ENCODE assay signal across 24 cellular contexts in the genomic region with DNA sequence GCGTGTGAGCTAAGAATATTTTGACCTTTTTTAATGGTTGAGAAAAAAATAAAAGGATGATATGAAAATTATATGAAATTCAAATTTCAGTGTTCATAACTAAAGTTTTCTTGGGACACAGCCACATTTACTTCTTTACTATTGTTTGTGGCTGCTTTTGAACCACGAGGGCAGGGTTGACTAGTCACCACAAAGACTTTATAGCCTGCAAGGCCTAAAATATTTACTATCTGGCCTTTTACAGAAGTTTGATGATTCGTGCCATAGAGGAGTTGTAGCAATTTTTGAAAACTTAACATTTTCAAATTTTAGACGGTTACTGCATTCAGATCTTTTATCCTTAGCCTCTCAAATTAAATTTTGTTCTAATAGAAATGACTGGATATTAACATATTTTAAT.
DNase-seq lines count a peak whose midpoint lies in the region; ATAC-seq, FAIRE-seq and TF ChIP-seq lines count a peak whose summit lies in the region.
"Had no signal": no experiment of that assay in that cellular context is flagged by ENCODE, and none has a peak within 500 bp of the region (broad histone marks: within the 10 kb centered on the region; RNA-seq: fewer than 3 reads in every experiment).

No MANE protein-coding gene starts in this region.

- H3K27ac ChIP-seq in astrocyte (ENCODE audit: low read depth, low read length) = no peak overlapping the region
- H3K27ac ChIP-seq: HL-60, psoas muscle, RWPE1, transverse colon, VCaP had no signal

- H3K36me3 ChIP-seq in MG63 (no peaks in the 10 kb centered on the region), astrocyte (ENCODE audit: insufficient read depth, low read length) (no peaks in the 10 kb centered on the region)
- H3K36me3 ChIP-seq: transverse colon had no signal

- peak; percentile 32 for DNase-seq in ELR (ENCODE audit: low read depth)
- peak; percentile 22 for DNase-seq in MG63
- DNase-seq in astrocyte (ENCODE audit: low read depth) = no peak
- DNase-seq in chondrocyte (ENCODE audit: low spot score) = no peak
- DNase-seq in NCI-H1092 treated with DMSO at 0.1 percent for 48 hours (lab: John Stamatoyannopoulos, UW) = no peak
- no peak for DNase-seq in activated CD8-positive, alpha-beta T cell treated with anti-CD3 and anti-CD28 coated beads, Interleukin-2, amount 10 ng/mL, durations not matched to agents 7 days and 5 days
- DNase-seq: activated CD4-positive, alpha-beta T cell treated with anti-CD3 and anti-CD28 coated beads, Interleukin-2, amount 10 ng/mL, durations not matched to agents 7 days and 5 days; anterior cingulate cortex; CD4-positive, CD25-positive, alpha-beta regulatory T cell; dermis blood vessel endothelial cell; foreskin melanocyte; naive B cell; NCI-H524; psoas muscle; SK-N-SH; transverse colon had no signal

- H3K4me2 ChIP-seq in astrocyte (ENCODE audit: low read length) = peak overlapping the region; percentile 11
- H3K4me2 ChIP-seq: GM23338, SK-N-SH had no signal

- H4K20me1 ChIP-seq in astrocyte (ENCODE audit: insufficient read depth, low read length) = peaks cover 35% of the 10 kb centered on the region

- POLR2A ChIA-PET in activated CD8-positive, alpha-beta T cell treated with anti-CD3 and anti-CD28 coated beads, Interleukin-2, amount 10 ng/mL, durations not matched to agents 7 days and 5 days (lab: Charles Lee) = no interaction called here

- FAIRE-seq in astrocyte (lab: Jason Lieb, UNC) (no peak), islet of Langerhans (lab: Jason Lieb, UNC) (peak; percentile 51)

- H3K36me3 Mint-ChIP-seq in astrocyte (ENCODE audit: low read depth, unreplicated experiment) (peaks cover 18% of the 10 kb centered on the region), chondrocyte (ENCODE audit: low read depth) (peaks cover 3% of the 10 kb centered on the region)
- peaks cover 8% of the 10 kb centered on the region for H3K36me3 Mint-ChIP-seq in activated CD8-positive, alpha-beta T cell treated with anti-CD3 and anti-CD28 coated beads, Interleukin-2, amount 10 ng/mL, durations not matched to agents 7 days and 5 days (ENCODE audit: low read depth)
- H3K36me3 Mint-ChIP-seq: activated naive CD4-positive, alpha-beta T cell treated with anti-CD3 and anti-CD28 coated beads, Interleukin-2, amount 50 U/mL, for 24 hours; CD4-positive, CD25-positive, alpha-beta regulatory T cell had no signal

- H3K9ac ChIP-seq in astrocyte (ENCODE audit: low read length) = no peak overlapping the region
- H3K9ac ChIP-seq: SK-N-SH had no signal

- H3K27me3 ChIP-seq in MG63 (no peaks in the 10 kb centered on the region), astrocyte (ENCODE audit: insufficient read depth, low read length) (no peaks in the 10 kb centered on the region)
- H3K27me3 ChIP-seq: transverse colon had no signal

- peaks cover 93% of the 10 kb centered on the region for H3K79me2 ChIP-seq in astrocyte (ENCODE audit: insufficient read depth, low read length)

- H3K4me1 ChIP-seq in astrocyte (ENCODE audit: insufficient read depth, low read length) = peaks cover 12% of the 10 kb centered on the region

- H3K4me3 Mint-ChIP-seq in astrocyte (ENCODE audit: unreplicated experiment) (no peak overlapping the region), chondrocyte (ENCODE audit: unreplicated experiment) (no peak overlapping the region)
- H3K4me3 Mint-ChIP-seq in activated CD8-positive, alpha-beta T cell treated with anti-CD3 and anti-CD28 coated beads, Interleukin-2, amount 10 ng/mL, durations not matched to agents 7 days and 5 days = no peak overlapping the region
- H3K4me3 Mint-ChIP-seq: activated CD4-positive, alpha-beta T cell treated with anti-CD3 and anti-CD28 coated beads, Interleukin-2, amount 10 ng/mL, durations not matched to agents 7 days and 5 days; activated naive CD4-positive, alpha-beta T cell treated with anti-CD3 and anti-CD28 coated beads, Interleukin-2, amount 50 U/mL, for 24 hours; CD4-positive, CD25-positive, alpha-beta regulatory T cell; GM23338; naive B cell; T-helper 2 cell treated with Interferon-gamma antibody and Interleukin-4, amounts not matched to agents 5 μg/mL and 100 μg/mL, for 36 hours had no signal

- H3K4me1 Mint-ChIP-seq in astrocyte (ENCODE audit: low read depth, unreplicated experiment) (peaks cover 47% of the 10 kb centered on the region), chondrocyte (ENCODE audit: low read depth) (peaks cover 52% of the 10 kb centered on the region)
- peaks cover 33% of the 10 kb centered on the region for H3K4me1 Mint-ChIP-seq in activated CD8-positive, alpha-beta T cell treated with anti-CD3 and anti-CD28 coated beads, Interleukin-2, amount 10 ng/mL, durations not matched to agents 7 days and 5 days (ENCODE audit: low read depth)

- H3K27ac Mint-ChIP-seq in astrocyte (ENCODE audit: unreplicated experiment) = no peak overlapping the region
- H3K27ac Mint-ChIP-seq in chondrocyte (ENCODE audit: unreplicated experiment) = no peak overlapping the region
- H3K27ac Mint-ChIP-seq in activated CD8-positive, alpha-beta T cell treated with anti-CD3 and anti-CD28 coated beads, Interleukin-2, amount 10 ng/mL, durations not matched to agents 7 days and 5 days = no peak overlapping the region
- H3K27ac Mint-ChIP-seq: activated CD4-positive, alpha-beta T cell treated with anti-CD3 and anti-CD28 coated beads, Interleukin-2, amount 10 ng/mL, durations not matched to agents 7 days and 5 days; activated naive CD4-positive, alpha-beta T cell treated with anti-CD3 and anti-CD28 coated beads, Interleukin-2, amount 50 U/mL, for 24 hours; CD4-positive, CD25-positive, alpha-beta regulatory T cell; T-helper 2 cell treated with Interferon-gamma antibody and Interleukin-4, amounts not matched to agents 5 μg/mL and 100 μg/mL, for 36 hours had no signal

- H3K4me3 ChIP-seq in MG63 = no peak overlapping the region
- no peak overlapping the region for H3K4me3 ChIP-seq in astrocyte (ENCODE audit: insufficient read depth, low read depth, low read length)
- H3K4me3 ChIP-seq: GM23338, psoas muscle, transverse colon had no signal

- H3K9me3 Mint-ChIP-seq in astrocyte (ENCODE audit: unreplicated experiment) = no peaks in the 10 kb centered on the region
- H3K9me3 Mint-ChIP-seq in chondrocyte (ENCODE audit: low read depth) = peaks cover 15% of the 10 kb centered on the region
- no peaks in the 10 kb centered on the region for H3K9me3 Mint-ChIP-seq in activated CD8-positive, alpha-beta T cell treated with anti-CD3 and anti-CD28 coated beads, Interleukin-2, amount 10 ng/mL, durations not matched to agents 7 days and 5 days (ENCODE audit: insufficient read depth)
- H3K9me3 Mint-ChIP-seq: activated CD4-positive, alpha-beta T cell treated with anti-CD3 and anti-CD28 coated beads, Interleukin-2, amount 10 ng/mL, durations not matched to agents 7 days and 5 days; activated naive CD4-positive, alpha-beta T cell treated with anti-CD3 and anti-CD28 coated beads, Interleukin-2, amount 50 U/mL, for 24 hours; GM23338; naive B cell; T-helper 2 cell treated with Interferon-gamma antibody and Interleukin-4, amounts not matched to agents 5 μg/mL and 100 μg/mL, for 36 hours had no signal

- H3K27me3 Mint-ChIP-seq in astrocyte (ENCODE audit: low read depth, unreplicated experiment) = no peaks in the 10 kb centered on the region
- H3K27me3 Mint-ChIP-seq in chondrocyte (ENCODE audit: low read depth) = no peaks in the 10 kb centered on the region
- no peaks in the 10 kb centered on the region for H3K27me3 Mint-ChIP-seq in activated CD8-positive, alpha-beta T cell treated with anti-CD3 and anti-CD28 coated beads, Interleukin-2, amount 10 ng/mL, durations not matched to agents 7 days and 5 days (ENCODE audit: low read depth)
- H3K27me3 Mint-ChIP-seq: activated CD4-positive, alpha-beta T cell treated with anti-CD3 and anti-CD28 coated beads, Interleukin-2, amount 10 ng/mL, durations not matched to agents 7 days and 5 days; activated naive CD4-positive, alpha-beta T cell treated with anti-CD3 and anti-CD28 coated beads, Interleukin-2, amount 50 U/mL, for 24 hours; CD4-positive, CD25-positive, alpha-beta regulatory T cell had no signal

- no peak for ATAC-seq in HG03196 (IDR thresholded peaks at IDR 0.05; ENCODE audit: unreplicated experiment)
- no peak for ATAC-seq in activated CD8-positive, alpha-beta T cell treated with anti-CD3 and anti-CD28 coated beads, Interleukin-2, amount 10 ng/mL, durations not matched to agents 7 days and 5 days
- ATAC-seq: GM23338, psoas muscle had no signal

- TF ChIP-seq CTCF in astrocyte (IDR thresholded peaks at IDR 0.05; ENCODE audit: insufficient read depth, low read depth, low read length) (no peak), chondrocyte (IDR thresholded peaks at IDR 0.05) (no peak)

- H3K9me3 ChIP-seq in MG63 (0 out of 2 replicates have a peak, but pooled peaks cover 3% of the 10 kb centered on the region), astrocyte (ENCODE audit: insufficient read depth, low read depth, low read length) (no peaks in the 10 kb centered on the region)
- H3K9me3 ChIP-seq: psoas muscle, SK-N-SH, transverse colon had no signal

- no peak overlapping the region for H2AFZ ChIP-seq in astrocyte (ENCODE audit: low read depth, low read length)
- H2AFZ ChIP-seq: GM23338 had no signal

- CTCF ChIA-PET in activated CD8-positive, alpha-beta T cell treated with anti-CD3 and anti-CD28 coated beads, Interleukin-2, amount 10 ng/mL, durations not matched to agents 7 days and 5 days (lab: Charles Lee) = interaction anchor here (1.0 to 5.9 kb wide), 3 partner anchors 10 to 31 kb away, joined by 3 to 111 read pairs (median 15); no protein-coding TSS in a partner anchor

Comparison
In these comparisons a context has a peak if more than half of its experiments do, and no peak if none do; other contexts are left out.
1. DNase-seq: peak in ELR (single experiment) and MG63 (single experiment); none in astrocyte (single experiment), chondrocyte (single experiment), NCI-H1092 treated with DMSO at 0.1 percent for 48 hours (single experiment) and activated CD8-positive, alpha-beta T cell treated with anti-CD3 and anti-CD28 coated beads, Interleukin-2, amount 10 ng/mL, durations not matched to agents 7 days and 5 days (single experiment).